Comparison of ENCODE assay signal across 1 cellular context in the genomic region with DNA sequence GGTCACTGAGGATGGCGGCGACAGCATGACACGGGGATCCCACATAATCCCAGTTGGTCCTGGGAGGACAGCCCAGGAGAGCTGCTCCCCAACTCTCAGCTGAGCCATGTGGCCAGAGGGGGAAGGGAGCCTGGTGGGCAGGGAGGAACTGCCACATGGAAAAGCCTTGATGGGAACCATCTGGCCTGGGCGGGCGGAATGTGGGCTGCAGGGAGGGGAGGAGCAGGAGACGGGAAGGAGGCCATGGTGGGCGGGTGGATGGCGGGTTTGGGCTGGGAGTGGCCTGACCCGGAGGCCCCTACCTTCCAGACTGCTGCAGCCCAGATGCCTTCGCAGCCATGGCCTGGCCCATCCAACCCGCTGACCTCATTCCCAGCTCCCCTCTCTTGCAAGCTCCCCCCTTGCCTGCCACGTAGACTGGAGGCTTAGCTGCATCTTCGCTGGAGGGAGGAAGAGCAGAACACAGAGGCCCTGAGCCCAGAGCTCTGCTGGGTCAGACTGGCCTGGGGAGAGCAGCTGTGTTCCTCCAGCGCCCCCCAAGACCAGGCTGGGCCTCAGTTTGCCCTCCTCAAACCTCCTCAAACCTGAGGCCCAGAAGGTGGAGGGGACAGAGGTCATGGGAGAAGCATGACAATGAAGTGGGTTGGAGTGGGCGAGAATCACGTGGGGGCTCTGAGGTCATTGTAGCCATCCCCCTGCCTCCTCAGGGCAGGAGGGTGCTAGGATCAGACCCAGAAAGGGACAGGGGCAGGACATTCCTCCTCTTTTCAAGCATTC.
TF ChIP-seq lines count a peak whose summit lies in the region.

No MANE protein-coding gene starts in this region.

TF ChIP-seq in SK-N-SH, 30 proteins besides CTCF, POLR2A, EP300 and RAD21 (continued from another document):
- TF ChIP-seq FOXJ3 (CRISPR knock-in tag; IDR thresholded peaks at IDR 0.05) = no peak
- no peak for TF ChIP-seq EZH2phosphoT487 (IDR thresholded peaks at IDR 0.05; ENCODE audit: borderline replicate concordance, low read depth)
- no peak for TF ChIP-seq ELF1 (IDR thresholded peaks at IDR 0.05)
- TF ChIP-seq, protein P1, sequence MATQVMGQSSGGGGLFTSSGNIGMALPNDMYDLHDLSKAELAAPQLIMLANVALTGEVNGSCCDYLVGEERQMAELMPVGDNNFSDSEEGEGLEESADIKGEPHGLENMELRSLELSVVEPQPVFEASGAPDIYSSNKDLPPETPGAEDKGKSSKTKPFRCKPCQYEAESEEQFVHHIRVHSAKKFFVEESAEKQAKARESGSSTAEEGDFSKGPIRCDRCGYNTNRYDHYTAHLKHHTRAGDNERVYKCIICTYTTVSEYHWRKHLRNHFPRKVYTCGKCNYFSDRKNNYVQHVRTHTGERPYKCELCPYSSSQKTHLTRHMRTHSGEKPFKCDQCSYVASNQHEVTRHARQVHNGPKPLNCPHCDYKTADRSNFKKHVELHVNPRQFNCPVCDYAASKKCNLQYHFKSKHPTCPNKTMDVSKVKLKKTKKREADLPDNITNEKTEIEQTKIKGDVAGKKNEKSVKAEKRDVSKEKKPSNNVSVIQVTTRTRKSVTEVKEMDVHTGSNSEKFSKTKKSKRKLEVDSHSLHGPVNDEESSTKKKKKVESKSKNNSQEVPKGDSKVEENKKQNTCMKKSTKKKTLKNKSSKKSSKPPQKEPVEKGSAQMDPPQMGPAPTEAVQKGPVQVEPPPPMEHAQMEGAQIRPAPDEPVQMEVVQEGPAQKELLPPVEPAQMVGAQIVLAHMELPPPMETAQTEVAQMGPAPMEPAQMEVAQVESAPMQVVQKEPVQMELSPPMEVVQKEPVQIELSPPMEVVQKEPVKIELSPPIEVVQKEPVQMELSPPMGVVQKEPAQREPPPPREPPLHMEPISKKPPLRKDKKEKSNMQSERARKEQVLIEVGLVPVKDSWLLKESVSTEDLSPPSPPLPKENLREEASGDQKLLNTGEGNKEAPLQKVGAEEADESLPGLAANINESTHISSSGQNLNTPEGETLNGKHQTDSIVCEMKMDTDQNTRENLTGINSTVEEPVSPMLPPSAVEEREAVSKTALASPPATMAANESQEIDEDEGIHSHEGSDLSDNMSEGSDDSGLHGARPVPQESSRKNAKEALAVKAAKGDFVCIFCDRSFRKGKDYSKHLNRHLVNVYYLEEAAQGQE (IDR thresholded peaks at IDR 0.05; ENCODE audit: low read depth, low read length) = peak; percentile 68
- TF ChIP-seq RCOR1 (IDR thresholded peaks at IDR 0.05; ENCODE audit: low read length) = peak; percentile 78; the same call in 1 of the 2 replicates
- no peak for TF ChIP-seq MEF2A (IDR thresholded peaks at IDR 0.05; ENCODE audit: borderline replicate concordance, low read depth)
- TF ChIP-seq CHD2 (IDR thresholded peaks at IDR 0.05; ENCODE audit: low read length, partially characterized antibody) = peak; percentile 96
- TF ChIP-seq, protein P2, sequence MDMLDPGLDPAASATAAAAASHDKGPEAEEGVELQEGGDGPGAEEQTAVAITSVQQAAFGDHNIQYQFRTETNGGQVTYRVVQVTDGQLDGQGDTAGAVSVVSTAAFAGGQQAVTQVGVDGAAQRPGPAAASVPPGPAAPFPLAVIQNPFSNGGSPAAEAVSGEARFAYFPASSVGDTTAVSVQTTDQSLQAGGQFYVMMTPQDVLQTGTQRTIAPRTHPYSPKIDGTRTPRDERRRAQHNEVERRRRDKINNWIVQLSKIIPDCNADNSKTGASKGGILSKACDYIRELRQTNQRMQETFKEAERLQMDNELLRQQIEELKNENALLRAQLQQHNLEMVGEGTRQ (IDR thresholded peaks at IDR 0.05; ENCODE audit: borderline replicate concordance, low read depth, low read length) = no peak
- TF ChIP-seq FOSL2 (IDR thresholded peaks at IDR 0.05; ENCODE audit: borderline replicate concordance, low read depth) = no peak; the same call in 1 of the 2 replicates
- no peak for TF ChIP-seq GATA2 (CRISPR knock-in tag; IDR thresholded peaks at IDR 0.05)
- TF ChIP-seq GABPA (IDR thresholded peaks at IDR 0.05; ENCODE audit: low read depth) = peak; percentile 31; the same call in 1 of the 2 replicates
- peak; percentile 100 for TF ChIP-seq MAX (IDR thresholded peaks at IDR 0.05; ENCODE audit: low read depth)
- TF ChIP-seq MXI1 (IDR thresholded peaks at IDR 0.05; ENCODE audit: low read depth, low read length) = peak; percentile 97; the same call in 1 of the 2 replicates
- no peak for TF ChIP-seq ZBTB33 (IDR thresholded peaks at IDR 0.05; ENCODE audit: borderline replicate concordance, low read depth)
- TF ChIP-seq SIN3A (IDR thresholded peaks at IDR 0.05; ENCODE audit: borderline replicate concordance, low read depth, low read length) = peak; percentile 98
- peak; percentile 74; the same call in 1 of the 2 replicates for TF ChIP-seq NFIC (IDR thresholded peaks at IDR 0.05; ENCODE audit: borderline replicate concordance)
- TF ChIP-seq PBX3 (IDR thresholded peaks at IDR 0.05) = peak; percentile 96
- peak; percentile 94 for TF ChIP-seq POLR2AphosphoS5 (IDR thresholded peaks at IDR 0.05; ENCODE audit: low read depth, low read length)
- TF ChIP-seq FOXM1 (IDR thresholded peaks at IDR 0.05; ENCODE audit: low read depth) = peak; percentile 73; the same call in 1 of the 2 replicates
- TF ChIP-seq, protein P3, sequence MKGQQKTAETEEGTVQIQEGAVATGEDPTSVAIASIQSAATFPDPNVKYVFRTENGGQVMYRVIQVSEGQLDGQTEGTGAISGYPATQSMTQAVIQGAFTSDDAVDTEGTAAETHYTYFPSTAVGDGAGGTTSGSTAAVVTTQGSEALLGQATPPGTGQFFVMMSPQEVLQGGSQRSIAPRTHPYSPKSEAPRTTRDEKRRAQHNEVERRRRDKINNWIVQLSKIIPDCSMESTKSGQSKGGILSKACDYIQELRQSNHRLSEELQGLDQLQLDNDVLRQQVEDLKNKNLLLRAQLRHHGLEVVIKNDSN (IDR thresholded peaks at IDR 0.05; ENCODE audit: borderline replicate concordance, low read depth) = peak; percentile 80
